28 cellular contexts compared by ENCODE assay signal in the genomic region with DNA sequence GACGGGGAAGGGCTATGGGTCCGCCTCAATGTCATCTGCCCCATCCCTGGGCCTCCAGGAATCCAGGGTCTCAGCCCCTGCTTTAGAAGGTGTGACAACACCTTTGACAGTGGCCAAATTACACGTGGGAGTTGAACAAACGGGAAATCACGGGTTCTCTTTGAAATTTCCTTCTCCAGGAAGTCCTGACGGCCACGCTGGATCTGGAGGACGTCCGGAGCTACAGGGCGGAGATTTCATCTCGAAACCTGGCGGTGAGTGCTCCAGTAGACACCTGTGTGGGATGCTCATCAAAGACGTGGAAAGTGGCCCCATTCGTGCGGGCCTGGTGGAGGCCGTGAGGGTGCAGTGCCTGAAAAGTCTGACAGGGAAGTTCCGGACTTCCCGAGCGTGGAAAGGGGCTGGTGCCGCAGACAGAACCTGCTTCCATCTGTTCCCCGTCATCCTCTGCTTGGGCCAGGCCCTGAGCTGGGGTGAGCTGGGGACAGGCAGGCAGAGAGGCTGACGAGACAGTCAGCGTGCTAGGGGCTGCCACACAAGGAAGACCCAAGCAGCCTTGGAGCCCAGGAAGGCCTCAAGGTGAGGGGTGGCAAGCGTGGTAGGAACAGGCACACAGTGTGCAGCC. TPM values are rescaled to one million over a fixed set of nuclear protein-coding genes. Genes with fewer than 3 reads are reported as not detected.
"Had no signal": no experiment of that assay in that cellular context is flagged by ENCODE, and none has a peak within 500 bp of the region (broad histone marks: within the 10 kb centered on the region; RNA-seq: fewer than 3 reads in every experiment).

No MANE protein-coding gene starts in this region.

- ATAC-seq: effector memory CD8-positive, alpha-beta T cell; gastrocnemius medialis; left lobe of liver; lower lobe of right lung had no signal

- H3K27ac ChIP-seq: epithelial cell of prostate, esophagus muscularis mucosa, gastrocnemius medialis, heart right ventricle, lower lobe of right lung, ovary, right atrium auricular region, sigmoid colon, skin epidermis, stomach, thoracic aorta, transverse colon had no signal

- H3K4me3 ChIP-seq: esophagus muscularis mucosa, gastrocnemius medialis, heart right ventricle, lower lobe of right lung, ovary, right atrium auricular region, sigmoid colon, skin epidermis, stomach, thoracic aorta, transverse colon had no signal

- H3K4me1 Mint-ChIP-seq: memory B cell had no signal

- H3K4me3 Mint-ChIP-seq: effector memory CD8-positive, alpha-beta T cell; memory B cell had no signal

- H3K9me3 ChIP-seq: esophagus muscularis mucosa, gastrocnemius medialis, heart right ventricle, lower lobe of right lung, ovary, right atrium auricular region, sigmoid colon, stomach, thoracic aorta, transverse colon had no signal

- FAIRE-seq: islet of Langerhans, urothelium cell line had no signal

- DNase-seq: cortex of kidney; effector memory CD8-positive, alpha-beta T cell; gastrocnemius medialis; heart right ventricle; hypothalamus; kidney glomerular epithelial cell; lower lobe of right lung; midbrain; nucleus accumbens; ovary; sigmoid colon; stimulated activated CD4-positive, alpha-beta T cell treated with anti-CD3 and anti-CD28 coated beads, Interleukin-12 subunit alpha, Interleukin-12 subunit beta, amount 100 ng/mL, for 4 hours; stimulated activated naive CD4-positive, alpha-beta T cell; stomach; substantia nigra; transverse colon had no signal

- H3K9me3 Mint-ChIP-seq: effector memory CD8-positive, alpha-beta T cell; memory B cell had no signal

- H3K36me3 ChIP-seq: ovary had no signal

- H3K27me3 ChIP-seq: esophagus muscularis mucosa, gastrocnemius medialis, heart right ventricle, ovary, right atrium auricular region, sigmoid colon, stomach, transverse colon had no signal

- H3K4me1 ChIP-seq: esophagus muscularis mucosa, gastrocnemius medialis, lower lobe of right lung, right atrium auricular region, sigmoid colon, transverse colon had no signal

- H3K27me3 Mint-ChIP-seq: effector memory CD8-positive, alpha-beta T cell; memory B cell had no signal

- H3K27ac Mint-ChIP-seq: memory B cell had no signal

RNA-seq across cellular contexts. Expression of a gene that starts 48.7 kb away (rescaled TPM):
- total RNA-seq: esophagus muscularis mucosa, fibroblast of villous mesenchyme, gastrocnemius medialis, left lobe of liver, lower lobe of right lung, right atrium auricular region, thoracic aorta had no signal
- polyA plus RNA-seq: ovary had no signal

RNA-seq across cellular contexts. Expression of a gene that starts 59.5 kb away (rescaled TPM):
- total RNA-seq: esophagus muscularis mucosa, fibroblast of villous mesenchyme, heart right ventricle, lower lobe of right lung, ovary, posterior vena cava, right atrium auricular region, sigmoid colon had no signal
- polyA plus RNA-seq: heart right ventricle, neural cell, ovary had no signal
